Comparison of ENCODE assay signal across 7 cellular contexts in the genomic region with DNA sequence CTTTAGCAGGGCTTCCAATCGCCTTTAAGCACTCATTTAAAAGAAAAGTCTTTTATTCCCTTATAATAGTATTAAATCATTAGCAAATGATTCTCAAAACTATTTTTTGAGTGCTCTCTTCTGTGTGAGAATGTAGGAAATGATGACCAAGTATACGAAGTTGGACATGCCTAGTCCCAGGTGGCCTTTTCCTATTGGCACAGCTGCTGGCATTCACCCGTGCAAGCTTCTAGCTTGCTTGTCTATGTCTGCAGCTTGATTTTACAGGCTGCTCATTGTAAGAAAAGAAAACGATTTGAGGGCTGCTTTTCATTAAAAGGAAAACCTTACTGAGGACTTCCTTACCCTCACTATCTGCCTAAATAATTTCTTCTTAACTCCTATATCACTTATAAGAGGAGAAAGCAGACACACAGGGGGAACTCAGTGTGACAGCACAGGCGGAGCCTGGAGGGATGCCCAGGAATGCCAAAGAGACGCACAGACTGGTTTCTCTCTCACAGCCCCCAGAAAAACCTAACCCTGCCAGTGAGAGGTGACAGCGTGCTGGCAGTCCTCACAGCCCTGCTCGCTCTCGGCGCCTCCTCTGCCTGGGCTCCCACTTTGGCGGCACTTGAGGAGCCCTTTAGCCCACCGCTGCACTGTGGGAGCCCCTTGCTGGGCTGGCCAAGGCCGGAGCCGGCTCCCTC.
A peak's percentile ranks its signal among the peaks of the same experiment; 100 is the strongest.
DNase-seq lines count a peak whose midpoint lies in the region; ATAC-seq and TF ChIP-seq lines count a peak whose summit lies in the region.
"Not testable (repeated sequence)": the region's sequence is repeated elsewhere in the genome, so short reads cannot be mapped to it uniquely, and the experiment has no call there.

No MANE protein-coding gene starts in this region.

- H3K27ac ChIP-seq in PC-3 (ENCODE audit: low read length); right cardiac atrium (ENCODE audit: low read length): not testable (repeated sequence)
- peak overlapping the region in 1 of 2 donors; percentile 78 for H3K27ac ChIP-seq in coronary artery

- H3K36me3 Mint-ChIP-seq in Calu3 (ENCODE audit: insufficient read depth, unreplicated experiment), result peaks cover 17% of the 10 kb centered on the region
- not testable (repeated sequence) for H3K36me3 Mint-ChIP-seq in activated CD8-positive, alpha-beta T cell treated with anti-CD3 and anti-CD28 coated beads for 36 hours (ENCODE audit: low read depth)

- POLR2A ChIA-PET in PC-3 (lab: Charles Lee; ENCODE audit: unreplicated experiment), result not testable (repeated sequence)
- POLR2A ChIA-PET in activated CD8-positive, alpha-beta T cell treated with anti-CD3 and anti-CD28 coated beads for 36 hours (lab: Charles Lee), result interaction anchor here (0.8 to 1.5 kb wide), 2 partner anchors 9 to 234 kb away, joined by 3 read pairs; no protein-coding TSS in a partner anchor

- H3K27me3 Mint-ChIP-seq in Calu3 (ENCODE audit: unreplicated experiment); activated CD8-positive, alpha-beta T cell treated with anti-CD3 and anti-CD28 coated beads for 36 hours: not testable (repeated sequence)

- H3K36me3 ChIP-seq in PC-3 (ENCODE audit: low read depth, low read length), result not testable (repeated sequence)

- not testable (repeated sequence) for H4K20me1 ChIP-seq in PC-3 (ENCODE audit: low read length)

- not testable (repeated sequence) for BruUV-seq in Calu3 (replicated peaks; lab: Mats Ljungman, UMichigan); PC-3 (replicated peaks; lab: Mats Ljungman, UMichigan)

- not testable (repeated sequence) for H3K9me3 ChIP-seq in PC-3 (ENCODE audit: low read length); right cardiac atrium (ENCODE audit: control insufficient read depth, low read length)

- H3K27ac Mint-ChIP-seq in Calu3 (ENCODE audit: unreplicated experiment), result not testable (repeated sequence)
- H3K27ac Mint-ChIP-seq in activated CD8-positive, alpha-beta T cell treated with anti-CD3 and anti-CD28 coated beads for 36 hours, result peak overlapping the region; percentile 97

- peak overlapping the region; percentile 55 for H2AFZ ChIP-seq in PC-3 (ENCODE audit: low read length)

- not testable (repeated sequence) for H3K9me2 ChIP-seq in PC-3 (replicated peaks; ENCODE audit: low read length)

- not testable (repeated sequence) for H3K79me2 ChIP-seq in PC-3 (ENCODE audit: low read length)

- H3K4me1 ChIP-seq in PC-3 (ENCODE audit: insufficient read depth, low read length), result peaks cover 14% of the 10 kb centered on the region
- not testable (repeated sequence) for H3K4me1 ChIP-seq in right cardiac atrium (ENCODE audit: control insufficient read depth, insufficient read depth, low read length)

- H3F3A ChIP-seq in PC-3 (ENCODE audit: low read length, unreplicated experiment), result not testable (repeated sequence)

- peak overlapping the region; percentile 78 for H3K4me2 ChIP-seq in PC-3 (ENCODE audit: low read length)

- ATAC-seq in PC-3 (peak; percentile 64), right cardiac atrium (peak; percentile 67 to 75)
- ATAC-seq in activated CD8-positive, alpha-beta T cell treated with anti-CD3 and anti-CD28 coated beads for 36 hours, result not testable (repeated sequence)

- not testable (repeated sequence) for H3K9me3 Mint-ChIP-seq in Calu3 (ENCODE audit: low read depth, unreplicated experiment); activated CD8-positive, alpha-beta T cell treated with anti-CD3 and anti-CD28 coated beads for 36 hours

- H3K4me3 Mint-ChIP-seq in Calu3 (ENCODE audit: low read depth, unreplicated experiment), result peak overlapping the region; percentile 63
- H3K4me3 Mint-ChIP-seq in activated CD8-positive, alpha-beta T cell treated with anti-CD3 and anti-CD28 coated beads for 36 hours, result not testable (repeated sequence)

- intact Hi-C loops in Calu3 (cut with micrococcal nuclease; ENCODE audit: unreplicated experiment); PC-3 (cut with micrococcal nuclease); activated CD8-positive, alpha-beta T cell treated with anti-CD3 and anti-CD28 coated beads for 36 hours (cut with micrococcal nuclease); right cardiac atrium (cut with DNase I): not testable (repeated sequence)

- WGBS in right cardiac atrium, result 67% methylated on average over 14 of the region's 14 CpGs

- CTCF ChIA-PET in Calu3 (lab: Charles Lee), result interaction anchor here (0.7 kb wide), 1 partner anchor 785 kb away, joined by 3 read pairs; no protein-coding TSS in a partner anchor
- CTCF ChIA-PET in PC-3 (lab: Charles Lee), result interaction anchor here (0.6 to 0.7 kb wide), 2 partner anchors 111 to 1065 kb away, joined by 3 read pairs; no protein-coding TSS in a partner anchor
- CTCF ChIA-PET in activated CD8-positive, alpha-beta T cell treated with anti-CD3 and anti-CD28 coated beads for 36 hours (lab: Charles Lee), result interaction anchor here (0.7 to 3.1 kb wide), 12 partner anchors 8 to 535 kb away, joined by 3 to 20 read pairs (median 4); no protein-coding TSS in a partner anchor

- not testable (repeated sequence) for H3K27me3 ChIP-seq in PC-3 (ENCODE audit: low read length); right cardiac atrium (ENCODE audit: control insufficient read depth, insufficient read depth)

- not testable (repeated sequence) for TF ChIP-seq CTCF in Calu3 (IDR thresholded peaks at IDR 0.05; ENCODE audit: unreplicated experiment); LNCaP clone FGC (IDR thresholded peaks at IDR 0.05; ENCODE audit: control insufficient read depth, extremely low read depth, insufficient read depth); PC-3 (conservative IDR thresholded peaks at IDR 0.05; ENCODE audit: low read depth, low read length); activated CD8-positive, alpha-beta T cell treated with anti-CD3 and anti-CD28 coated beads for 36 hours (IDR thresholded peaks at IDR 0.05); coronary artery (IDR thresholded peaks at IDR 0.05)

- H3K4me3 ChIP-seq in LNCaP clone FGC (ENCODE audit: low read depth, low read length) (peak overlapping the region; percentile 30), PC-3 (ENCODE audit: low read length) (peak overlapping the region; percentile 50; the same call in 1 of the 2 replicates), coronary artery (peak overlapping the region; percentile 75)
- H3K4me3 ChIP-seq in right cardiac atrium (ENCODE audit: low read length), result not testable (repeated sequence)

- not testable (repeated sequence) for H3K9ac ChIP-seq in PC-3 (ENCODE audit: low read length)

- not testable (repeated sequence) for H3K4me1 Mint-ChIP-seq in Calu3 (ENCODE audit: low read depth, unreplicated experiment)
- peaks cover 49% of the 10 kb centered on the region for H3K4me1 Mint-ChIP-seq in activated CD8-positive, alpha-beta T cell treated with anti-CD3 and anti-CD28 coated beads for 36 hours (ENCODE audit: low read depth)

- peak; percentile 12 for DNase-seq in Calu3
- DNase-seq in LNCaP clone FGC (ENCODE audit: low read depth); activated CD8-positive, alpha-beta T cell treated with anti-CD3 and anti-CD28 coated beads for 36 hours; coronary artery (ENCODE audit: low spot score): not testable (repeated sequence)
- peak; percentile 16 for DNase-seq in PC-3
- DNase-seq in right cardiac atrium, result peak; percentile 40 to 72 (median 71)
- peak; percentile 14 for DNase-seq in putamen (ENCODE audit: low spot score)
